ENCODE assay signal across 12 cellular contexts in genomic region chr9:23537192-23538059, GRCh38.
DNase-seq lines count a peak whose midpoint lies in the region; ATAC-seq and TF ChIP-seq lines count a peak whose summit lies in the region.
"Had no signal": no experiment of that assay in that cellular context is flagged by ENCODE, and none has a peak within 500 bp of the region (broad histone marks: within the 10 kb centered on the region; RNA-seq: fewer than 3 reads in every experiment).

No MANE protein-coding gene starts in this region.

- TF ChIP-seq POLR2A in esophagus muscularis mucosa (IDR thresholded peaks at IDR 0.05; ENCODE audit: low read depth): no peak

- WGBS in esophagus muscularis mucosa: 59% methylated on average over 16 of the region's 17 CpGs

- H3K27ac ChIP-seq in CD8-positive, alpha-beta memory T cell (ENCODE audit: low read depth, low read length): no peak overlapping the region
- no peak overlapping the region for H3K27ac ChIP-seq in esophagus muscularis mucosa (replicated peaks in 1 of 4)
- H3K27ac ChIP-seq in left lung: no peak overlapping the region
- H3K27ac ChIP-seq in RWPE1: no peak overlapping the region
- H3K27ac ChIP-seq: HL-60 had no signal

- H3K4me3 Mint-ChIP-seq in CD8-positive, alpha-beta memory T cell: peak overlapping the region in 6 of 7 donors; percentile 15 to 76 (median 57)
- peak overlapping the region; percentile 79 to 81 (median 79) for H3K4me3 Mint-ChIP-seq in nephron
- H3K4me3 Mint-ChIP-seq: activated naive CD8-positive, alpha-beta T cell treated with anti-CD3 and anti-CD28 coated beads, Interleukin-2, amount 10 ng/mL, durations not matched to agents 7 days and 5 days had no signal

- TF ChIP-seq CTCF in esophagus muscularis mucosa (IDR thresholded peaks at IDR 0.05): no peak
- TF ChIP-seq CTCF in nephron (IDR thresholded peaks at IDR 0.05; ENCODE audit: unreplicated experiment in 3 of 3): no peak
- TF ChIP-seq CTCF in left lung (IDR thresholded peaks at IDR 0.05): no peak
- TF ChIP-seq CTCF in RWPE1 (conservative IDR thresholded peaks at IDR 0.05; ENCODE audit: low read depth): no peak

- H3K9me3 ChIP-seq in CD8-positive, alpha-beta memory T cell (ENCODE audit: low read length): no peaks in the 10 kb centered on the region
- H3K9me3 ChIP-seq in esophagus muscularis mucosa (no peaks in the 10 kb centered on the region), left lung (no peaks in the 10 kb centered on the region)

- no peak for DNase-seq in CD8-positive, alpha-beta memory T cell
- DNase-seq in NCI-H748 (lab: John Stamatoyannopoulos, UW; ENCODE audit: unreplicated experiment) (peak; percentile 65), esophagus muscularis mucosa (ENCODE audit: extremely low spot score) (no peak), left lung (no peak), RWPE1 (ENCODE audit: low spot score) (no peak)
- DNase-seq: activated naive CD8-positive, alpha-beta T cell treated with anti-CD3 and anti-CD28 coated beads, Interleukin-2, amount 10 ng/mL, durations not matched to agents 7 days and 5 days; NCI-H1436; SIG-M5 had no signal

- ATAC-seq in HG03196 (IDR thresholded peaks at IDR 0.05; ENCODE audit: unreplicated experiment) (no peak), left lung (no peak), HG03175 (IDR thresholded peaks at IDR 0.05; ENCODE audit: unreplicated experiment) (no peak)

- no peaks in the 10 kb centered on the region for H3K27me3 ChIP-seq in CD8-positive, alpha-beta memory T cell (ENCODE audit: insufficient read depth, low read length, poor library complexity, severe bottlenecking)
- H3K27me3 ChIP-seq in esophagus muscularis mucosa: no peaks in the 10 kb centered on the region
- H3K27me3 ChIP-seq in left lung: peaks cover 0 to 4% of the 10 kb centered on the region in 2 donors

- H3K4me1 Mint-ChIP-seq in CD8-positive, alpha-beta memory T cell: peaks cover 3 to 12% (median 12%) of the 10 kb centered on the region in 3 donors
- peaks cover 25% of the 10 kb centered on the region for H3K4me1 Mint-ChIP-seq in nephron
- H3K4me1 Mint-ChIP-seq: activated naive CD8-positive, alpha-beta T cell treated with anti-CD3 and anti-CD28 coated beads, Interleukin-2, amount 10 ng/mL, durations not matched to agents 7 days and 5 days had no signal

- POLR2A ChIA-PET in CD8-positive, alpha-beta memory T cell (lab: Charles Lee): no interaction called here
- POLR2A ChIA-PET in RWPE1 (lab: Yijun Ruan, JAX; ENCODE audit: low non-redundant PET): no interaction called here

- no peaks in the 10 kb centered on the region for H3K36me3 Mint-ChIP-seq in CD8-positive, alpha-beta memory T cell
- H3K36me3 Mint-ChIP-seq in nephron (ENCODE audit: low read depth): no peaks in the 10 kb centered on the region
- H3K36me3 Mint-ChIP-seq: activated naive CD8-positive, alpha-beta T cell treated with anti-CD3 and anti-CD28 coated beads, Interleukin-2, amount 10 ng/mL, durations not matched to agents 7 days and 5 days had no signal

- H3K36me3 ChIP-seq in CD8-positive, alpha-beta memory T cell (ENCODE audit: insufficient read depth, low read length): no peaks in the 10 kb centered on the region
- no peaks in the 10 kb centered on the region for H3K36me3 ChIP-seq in esophagus muscularis mucosa
- no peaks in the 10 kb centered on the region for H3K36me3 ChIP-seq in left lung

- no peaks in the 10 kb centered on the region for H3K27me3 Mint-ChIP-seq in CD8-positive, alpha-beta memory T cell
- peaks cover 10% of the 10 kb centered on the region for H3K27me3 Mint-ChIP-seq in nephron (ENCODE audit: low read depth)

- no peak for TF ChIP-seq EP300 in esophagus muscularis mucosa (IDR thresholded peaks at IDR 0.05)

- H3K27ac Mint-ChIP-seq in CD8-positive, alpha-beta memory T cell: peak overlapping the region in 1 of 8 donors; percentile 26
- H3K27ac Mint-ChIP-seq in nephron: peak overlapping the region in 2 of 3 experiments; percentile 11 to 71
- H3K27ac Mint-ChIP-seq: activated naive CD8-positive, alpha-beta T cell treated with anti-CD3 and anti-CD28 coated beads, Interleukin-2, amount 10 ng/mL, durations not matched to agents 7 days and 5 days had no signal

- intact Hi-C loops in esophagus muscularis mucosa (cut with DNase I): no loop called here
- intact Hi-C loops in left lung (cut with DNase I): no loop called here

- H3K4me1 ChIP-seq in CD8-positive, alpha-beta memory T cell (ENCODE audit: insufficient read depth, low read length): no peaks in the 10 kb centered on the region
- H3K4me1 ChIP-seq in esophagus muscularis mucosa (no peaks in the 10 kb centered on the region), left lung (no peaks in the 10 kb centered on the region)

- no peak overlapping the region for H3K4me3 ChIP-seq in CD8-positive, alpha-beta memory T cell (ENCODE audit: low read length)
- peak overlapping the region; percentile 5 to 45 (median 16) for H3K4me3 ChIP-seq in esophagus muscularis mucosa
- no peak overlapping the region for H3K4me3 ChIP-seq in left lung

- H3K9me3 Mint-ChIP-seq in CD8-positive, alpha-beta memory T cell: peaks cover 0 to 10% (median 4%) of the 10 kb centered on the region in 5 donors
- no peaks in the 10 kb centered on the region for H3K9me3 Mint-ChIP-seq in nephron
- H3K9me3 Mint-ChIP-seq: activated naive CD8-positive, alpha-beta T cell treated with anti-CD3 and anti-CD28 coated beads, Interleukin-2, amount 10 ng/mL, durations not matched to agents 7 days and 5 days had no signal

- CTCF ChIA-PET in CD8-positive, alpha-beta memory T cell (lab: Charles Lee): no interaction called here
- CTCF ChIA-PET in RWPE1 (lab: Yijun Ruan, JAX): no interaction called here

Comparison
In these comparisons a context has a peak if more than half of its experiments do, and no peak if none do; other contexts are left out.
1. H3K4me3 ChIP-seq: peak in esophagus muscularis mucosa (4 of 4); none in CD8-positive, alpha-beta memory T cell (single experiment) and left lung (0 of 2).